ENCODE assay signal across 8 cellular contexts in the genomic region with DNA sequence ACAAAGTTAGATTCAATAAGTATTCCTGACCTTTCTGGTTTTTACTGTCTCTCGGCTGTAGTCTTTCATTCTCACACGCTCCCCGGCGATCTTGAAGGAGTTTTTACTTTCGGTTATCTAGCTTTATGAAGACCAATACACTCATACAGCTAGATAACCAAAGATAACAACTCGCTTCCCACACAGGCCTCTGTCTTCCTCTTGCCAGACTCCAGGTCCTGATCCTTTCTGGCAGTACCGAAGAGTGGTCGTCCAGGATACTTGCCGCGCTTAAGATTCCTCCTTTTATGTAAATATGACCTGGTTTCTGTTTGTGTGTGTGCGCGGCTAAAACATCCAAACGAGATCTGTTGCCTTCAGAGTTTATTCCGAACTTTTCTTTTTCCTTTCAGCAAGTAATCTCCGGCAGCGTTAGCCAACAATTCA.
A peak's percentile ranks its signal among the peaks of the same experiment; 100 is the strongest.
DNase-seq lines count a peak whose midpoint lies in the region; ATAC-seq, FAIRE-seq and TF ChIP-seq lines count a peak whose summit lies in the region.

No MANE protein-coding gene starts in this region.

- H3K27me3 Mint-ChIP-seq in activated CD8-positive, alpha-beta T cell treated with anti-CD3 and anti-CD28 coated beads for 36 hours, result peaks cover 76% of the 10 kb centered on the region

- H3K9ac ChIP-seq in kidney (ENCODE audit: low read length in 2 of 2), result no peak overlapping the region

- H3K9me3 Mint-ChIP-seq in activated CD8-positive, alpha-beta T cell treated with anti-CD3 and anti-CD28 coated beads for 36 hours, result peaks cover 7% of the 10 kb centered on the region

- H3K4me1 ChIP-seq in A549 (no peaks in the 10 kb centered on the region), kidney (ENCODE audit: control insufficient read depth in 1 of 2, insufficient read depth in 1 of 2, low read depth in 1 of 2, low read length in 2 of 2) (no peaks in the 10 kb centered on the region), vagina (peaks cover 7% of the 10 kb centered on the region)

- H3K36me3 Mint-ChIP-seq in activated CD8-positive, alpha-beta T cell treated with anti-CD3 and anti-CD28 coated beads for 36 hours (ENCODE audit: low read depth), result no peaks in the 10 kb centered on the region

- FAIRE-seq in A549 (lab: Jason Lieb, UNC), result no peak
- no peak for FAIRE-seq in kidney (lab: Jason Lieb, UNC)

- DNase-seq in A549 (ENCODE audit: low read depth in 1 of 2, low spot score in 1 of 2) (no peak), kidney (no peak), vagina (ENCODE audit: extremely low spot score in 2 of 2) (no peak), cortex of kidney (lab: John Stamatoyannopoulos, UW) (no peak), NCI-H82 treated with DMSO at 0.1 percent for 48 hours (lab: John Stamatoyannopoulos, UW; ENCODE audit: unreplicated experiment) (no peak)
- no peak for DNase-seq in activated CD8-positive, alpha-beta T cell treated with anti-CD3 and anti-CD28 coated beads for 36 hours

- CTCF ChIA-PET in A549 (lab: Yijun Ruan, JAX), result interaction anchor here (2.0 kb wide), 2 partner anchors 13 to 24 kb away, joined by 7 read pairs; no protein-coding TSS in a partner anchor
- CTCF ChIA-PET in activated CD8-positive, alpha-beta T cell treated with anti-CD3 and anti-CD28 coated beads for 36 hours (lab: Charles Lee), result interaction anchor here (0.7 to 3.6 kb wide), 5 partner anchors 10 to 26 kb away, joined by 3 to 11 read pairs (median 5); no protein-coding TSS in a partner anchor

- TF ChIP-seq EP300 in A549 (IDR thresholded peaks at IDR 0.05), result no peak

- H3K9me3 ChIP-seq in A549, result no peaks in the 10 kb centered on the region
- no peaks in the 10 kb centered on the region for H3K9me3 ChIP-seq in kidney (ENCODE audit: control insufficient read depth in 1 of 2, low read length in 2 of 2)
- no peaks in the 10 kb centered on the region for H3K9me3 ChIP-seq in vagina

- peak overlapping the region; percentile 64 for H3K4me3 Mint-ChIP-seq in activated CD8-positive, alpha-beta T cell treated with anti-CD3 and anti-CD28 coated beads for 36 hours

- POLR2A ChIA-PET in A549 (lab: Yijun Ruan, JAX), result no interaction called here
- POLR2A ChIA-PET in activated CD8-positive, alpha-beta T cell treated with anti-CD3 and anti-CD28 coated beads for 36 hours (lab: Charles Lee), result no interaction called here

- intact Hi-C loops in activated CD8-positive, alpha-beta T cell treated with anti-CD3 and anti-CD28 coated beads for 36 hours (cut with micrococcal nuclease), result no loop called here
- intact Hi-C loops in kidney (cut with DNase I), result no loop called here
- intact Hi-C loops in vagina (cut with DNase I), result no loop called here

- no peak overlapping the region for H3K4me3 ChIP-seq in A549
- peak overlapping the region; percentile 37 to 48 for H3K4me3 ChIP-seq in kidney (ENCODE audit: low read length in 2 of 2)
- peak overlapping the region; percentile 23 to 29 for H3K4me3 ChIP-seq in vagina

- H3K4me1 Mint-ChIP-seq in activated CD8-positive, alpha-beta T cell treated with anti-CD3 and anti-CD28 coated beads for 36 hours (ENCODE audit: low read depth), result peaks cover 23% of the 10 kb centered on the region

- TF ChIP-seq POLR2A in A549 (IDR thresholded peaks at IDR 0.05; ENCODE audit: low read length), result no peak
- no peak for TF ChIP-seq POLR2A in vagina (IDR thresholded peaks at IDR 0.05)

- ATAC-seq in A549, result no peak
- peak; percentile 43 for ATAC-seq in GM19043 (IDR thresholded peaks at IDR 0.05; ENCODE audit: low read depth, unreplicated experiment)
- ATAC-seq in HG03342 (IDR thresholded peaks at IDR 0.05; ENCODE audit: unreplicated experiment), result peak; percentile 46
- peak; percentile 37 for ATAC-seq in activated CD8-positive, alpha-beta T cell treated with anti-CD3 and anti-CD28 coated beads for 36 hours

- TF ChIP-seq CTCF in A549 (IDR thresholded peaks at IDR 0.05) (no peak), kidney (IDR thresholded peaks at IDR 0.05; ENCODE audit: borderline replicate concordance, extremely low read depth, insufficient read depth) (no peak), vagina (IDR thresholded peaks at IDR 0.05) (no peak)
- no peak for TF ChIP-seq CTCF in activated CD8-positive, alpha-beta T cell treated with anti-CD3 and anti-CD28 coated beads for 36 hours (IDR thresholded peaks at IDR 0.05)

- H3K27me3 ChIP-seq in vagina, result peaks cover 14% of the 10 kb centered on the region

- H3K36me3 ChIP-seq in kidney (ENCODE audit: control insufficient read depth in 1 of 2, insufficient read depth in 2 of 2, low read length in 2 of 2) (no peaks in the 10 kb centered on the region), vagina (no peaks in the 10 kb centered on the region)

- H3K4me2 ChIP-seq in A549, result peak overlapping the region; percentile 26; the same call in 2 of the 3 replicates

- no peak overlapping the region for H3K27ac ChIP-seq in A549
- H3K27ac ChIP-seq in kidney (ENCODE audit: low read depth in 2 of 2, low read length in 2 of 2), result no peak overlapping the region
- H3K27ac ChIP-seq in vagina, result no peak overlapping the region

- TF ChIP-seq RAD21 in A549 (conservative IDR thresholded peaks at IDR 0.05 in 1 of 2, IDR thresholded peaks at IDR 0.05 in 1 of 2), result no peak

- 50% methylated on average over 16 of the region's 16 CpGs for WGBS in A549 (ENCODE audit: missing lambda C conversion rate)

- no peak overlapping the region for H3K27ac Mint-ChIP-seq in activated CD8-positive, alpha-beta T cell treated with anti-CD3 and anti-CD28 coated beads for 36 hours

TF ChIP-seq in A549, 52 proteins besides CTCF, POLR2A, EP300 and RAD21:
- no peak for TF ChIP-seq RARB (CRISPR knock-in tag; IDR thresholded peaks at IDR 0.05)
- TF ChIP-seq RNF2 (IDR thresholded peaks at IDR 0.05; ENCODE audit: borderline replicate concordance, low read depth), result no peak
TF ChIP-seq in A549: peak in this region for 0.

Comparison
In these comparisons a context has a peak if more than half of its experiments do, and no peak if none do; other contexts are left out.
1. ATAC-seq: peak in GM19043 (single experiment), HG03342 (single experiment) and activated CD8-positive, alpha-beta T cell treated with anti-CD3 and anti-CD28 coated beads for 36 hours (single experiment); none in A549 (0 of 2).